14 cellular contexts compared by ENCODE assay signal in the genomic region with DNA sequence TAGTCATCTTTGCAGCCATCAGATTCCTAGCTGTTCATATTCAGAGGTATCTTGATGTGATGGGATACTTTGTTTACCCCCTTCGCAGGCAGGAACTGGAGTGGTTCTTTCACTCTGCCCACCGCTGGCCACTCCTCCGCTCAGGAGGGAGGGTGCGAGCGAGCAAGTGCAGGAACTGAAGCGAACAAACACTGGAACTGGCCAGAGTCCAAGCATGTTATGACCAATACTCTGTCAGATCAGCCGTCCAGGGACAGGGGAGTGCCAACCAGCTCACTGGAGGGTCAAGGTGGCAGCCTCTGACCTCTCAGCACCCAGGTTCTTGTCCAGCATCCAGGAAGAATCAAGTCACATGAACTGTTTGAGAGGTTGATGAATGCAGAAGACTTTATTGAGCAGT. TPM values are rescaled to one million over a fixed set of nuclear protein-coding genes. Genes with fewer than 3 reads are reported as not detected.
DNase-seq lines count a peak whose midpoint lies in the region; ATAC-seq and TF ChIP-seq lines count a peak whose summit lies in the region.
"Had no signal": no experiment of that assay in that cellular context is flagged by ENCODE, and none has a peak within 500 bp of the region (broad histone marks: within the 10 kb centered on the region; RNA-seq: fewer than 3 reads in every experiment).

No MANE protein-coding gene starts in this region.

- H3K27me3 ChIP-seq in Caco-2 (replicated peaks; ENCODE audit: control insufficient read depth, insufficient read depth, low read length): no peaks in the 10 kb centered on the region
- H3K27me3 ChIP-seq in colonic mucosa: no peaks in the 10 kb centered on the region
- no peaks in the 10 kb centered on the region for H3K27me3 ChIP-seq in lower lobe of right lung (ENCODE audit: low read depth)
- H3K27me3 ChIP-seq: dorsolateral prefrontal cortex had no signal

- POLR2A ChIA-PET in Caco-2 (lab: Charles Lee): no interaction called here

- no peak overlapping the region for H3K27ac Mint-ChIP-seq in Caco-2 (ENCODE audit: unreplicated experiment)
- no peak overlapping the region for H3K27ac Mint-ChIP-seq in effector memory CD8-positive, alpha-beta T cell
- H3K27ac Mint-ChIP-seq: activated CD8-positive, alpha-beta memory T cell treated with anti-CD3 and anti-CD28 coated beads, Interleukin-2, amount 10 ng/mL, durations not matched to agents 7 days and 5 days had no signal

- intact Hi-C loops in Caco-2 (cut with micrococcal nuclease; ENCODE audit: unreplicated experiment): no loop called here
- intact Hi-C loops in colonic mucosa (cut with DNase I): no loop called here
- intact Hi-C loops in lower lobe of right lung (cut with DNase I): no loop called here

- in situ Hi-C loops in G401 (cut with HindIII; ENCODE audit: low sequenced_read_pairs): no loop called here

- H3K36me3 ChIP-seq in Caco-2 (ENCODE audit: control insufficient read depth, insufficient read depth, low read length) (no peaks in the 10 kb centered on the region), colonic mucosa (no peaks in the 10 kb centered on the region), lower lobe of right lung (no peaks in the 10 kb centered on the region)

- H3K4me1 Mint-ChIP-seq in Caco-2 (ENCODE audit: low read depth, unreplicated experiment): peaks cover 28% of the 10 kb centered on the region
- H3K4me1 Mint-ChIP-seq in effector memory CD8-positive, alpha-beta T cell (ENCODE audit: low read depth in 2 of 2): no peaks in the 10 kb centered on the region
- H3K4me1 Mint-ChIP-seq: activated CD8-positive, alpha-beta memory T cell treated with anti-CD3 and anti-CD28 coated beads, Interleukin-2, amount 10 ng/mL, durations not matched to agents 7 days and 5 days had no signal

- no peak overlapping the region for H3K9ac ChIP-seq in colonic mucosa (ENCODE audit: low read depth in 2 of 2, low read length in 2 of 2)

- TF ChIP-seq CTCF in Caco-2 (IDR thresholded peaks at IDR 0.05; ENCODE audit: insufficient read depth in 1 of 2, low read depth in 1 of 2, low read length in 1 of 2, severe bottlenecking in 1 of 2, unreplicated experiment in 1 of 2) (no peak), colonic mucosa (IDR thresholded peaks at IDR 0.05) (no peak), lower lobe of right lung (IDR thresholded peaks at IDR 0.05) (no peak)

- peak overlapping the region; percentile 53 for H3K4me3 Mint-ChIP-seq in Caco-2 (ENCODE audit: unreplicated experiment)
- no peak overlapping the region for H3K4me3 Mint-ChIP-seq in effector memory CD8-positive, alpha-beta T cell
- H3K4me3 Mint-ChIP-seq: activated CD8-positive, alpha-beta memory T cell treated with anti-CD3 and anti-CD28 coated beads, Interleukin-2, amount 10 ng/mL, durations not matched to agents 7 days and 5 days had no signal

- H3K4me3 ChIP-seq in Caco-2 (ENCODE audit: low read depth, low read length) (no peak overlapping the region), colonic mucosa (no peak overlapping the region), lower lobe of right lung (no peak overlapping the region)
- H3K4me3 ChIP-seq: PC-9 had no signal

- H3K9me3 ChIP-seq in Caco-2 (no peaks in the 10 kb centered on the region), colonic mucosa (no peaks in the 10 kb centered on the region), lower lobe of right lung (no peaks in the 10 kb centered on the region)

- peaks cover 26% of the 10 kb centered on the region for H3K4me1 ChIP-seq in Caco-2
- no peaks in the 10 kb centered on the region for H3K4me1 ChIP-seq in colonic mucosa
- H3K4me1 ChIP-seq in lower lobe of right lung: no peaks in the 10 kb centered on the region

- H3K27ac ChIP-seq in colonic mucosa (no peak overlapping the region), lower lobe of right lung (no peak overlapping the region)
- H3K27ac ChIP-seq: dorsolateral prefrontal cortex, PC-9 had no signal

- peak in 1 of 2 experiments; percentile 43 for DNase-seq in Caco-2
- DNase-seq in LoVo (ENCODE audit: low spot score): peak; percentile 30
- DNase-seq in colonic mucosa: peak; percentile 75
- DNase-seq in lower lobe of right lung: no peak
- DNase-seq in effector memory CD8-positive, alpha-beta T cell: no peak
- DNase-seq in G401 (ENCODE audit: low spot score): no peak
- DNase-seq: activated CD8-positive, alpha-beta memory T cell treated with anti-CD3 and anti-CD28 coated beads, Interleukin-2, amount 10 ng/mL, durations not matched to agents 7 days and 5 days; dorsolateral prefrontal cortex; IMR-90; NCI-H446 treated with DMSO at 0.1 percent for 48 hours; PC-9; stimulated activated CD4-positive, alpha-beta T cell treated with anti-CD3 and anti-CD28 coated beads, Interleukin-2, amount 100 ng/mL, for 24 hours had no signal

- H3K9me3 Mint-ChIP-seq in Caco-2 (ENCODE audit: unreplicated experiment): no peaks in the 10 kb centered on the region
- no peaks in the 10 kb centered on the region for H3K9me3 Mint-ChIP-seq in effector memory CD8-positive, alpha-beta T cell

- ATAC-seq in lower lobe of right lung: peak; percentile 59 to 80
- no peak for ATAC-seq in GM19467 (IDR thresholded peaks at IDR 0.05; ENCODE audit: unreplicated experiment)
- ATAC-seq in effector memory CD8-positive, alpha-beta T cell (replicated peaks): no peak
- no peak for ATAC-seq in HG02759 (IDR thresholded peaks at IDR 0.05; ENCODE audit: unreplicated experiment)
- ATAC-seq: activated CD8-positive, alpha-beta memory T cell treated with anti-CD3 and anti-CD28 coated beads, Interleukin-2, amount 10 ng/mL, durations not matched to agents 7 days and 5 days had no signal

- H3K27me3 Mint-ChIP-seq in Caco-2 (ENCODE audit: insufficient read depth, unreplicated experiment): no peaks in the 10 kb centered on the region
- peaks cover 0 to 7% of the 10 kb centered on the region in 2 donors for H3K27me3 Mint-ChIP-seq in effector memory CD8-positive, alpha-beta T cell

- no peaks in the 10 kb centered on the region for H3K36me3 Mint-ChIP-seq in Caco-2 (ENCODE audit: insufficient read depth, unreplicated experiment)
- peaks cover 4% of the 10 kb centered on the region for H3K36me3 Mint-ChIP-seq in effector memory CD8-positive, alpha-beta T cell (ENCODE audit: insufficient read depth)
- H3K36me3 Mint-ChIP-seq: activated CD8-positive, alpha-beta memory T cell treated with anti-CD3 and anti-CD28 coated beads, Interleukin-2, amount 10 ng/mL, durations not matched to agents 7 days and 5 days had no signal

- CTCF ChIA-PET in Caco-2 (lab: Charles Lee): no interaction called here

- no TSS peak for BruUV-seq in Caco-2 (replicated peaks; lab: Mats Ljungman, UMichigan)

RNA-seq across cellular contexts. Expression of a gene that starts 18.0 kb away (rescaled TPM):
- total RNA-seq in Caco-2 (2022): 52.1 and 53.5 TPM in 2 replicates
- 10 to 100 TPM; 16.3 to 21.8 TPM for total RNA-seq in colonic mucosa
- total RNA-seq in lower lobe of right lung: 68.2 TPM
- total RNA-seq in G401 (2014; rRNA removed; shearing (Covaris generic)): 12.8 and 16.2 TPM in 2 replicates

RNA-seq across cellular contexts. Expression of a gene that starts 48.6 kb away (rescaled TPM):
- total RNA-seq in Caco-2 (2022): 294 and 305 TPM in 2 replicates
- 100 to 1,000 TPM; 290 to 346 TPM for total RNA-seq in colonic mucosa
- total RNA-seq in lower lobe of right lung: 289 TPM
- 460 and 522 TPM in 2 replicates for total RNA-seq in G401 (2014; rRNA removed; shearing (Covaris generic))

Comparison
In these comparisons a context has a peak if more than half of its experiments do, and no peak if none do; other contexts are left out.
1. DNase-seq: peak in LoVo (single experiment) and colonic mucosa (single experiment); none in lower lobe of right lung (single experiment), effector memory CD8-positive, alpha-beta T cell (0 of 3) and G401 (single experiment).
2. ATAC-seq: peak in lower lobe of right lung (2 of 2); none in GM19467 (single experiment), effector memory CD8-positive, alpha-beta T cell (single experiment) and HG02759 (single experiment).